20 cellular contexts compared by ENCODE assay signal in genomic region chr10:109037978-109038377, GRCh38.
"Had no signal": no experiment of that assay in that cellular context is flagged by ENCODE, and none has a peak within 500 bp of the region (broad histone marks: within the 10 kb centered on the region; RNA-seq: fewer than 3 reads in every experiment).

No MANE protein-coding gene starts in this region.

- H3K4me2 ChIP-seq: SK-N-SH had no signal

- DNase-seq: KBM-7, MV-4-11, NCI-H1048, NCI-H1105 treated with DMSO at 0.1 percent for 48 hours, NCI-H1417 treated with DMSO at 0.1 percent for 48 hours, NCI-H146, NCI-H1694 treated with DMSO at 0.1 percent for 48 hours, NCI-H1930, NCI-H2081, NCI-H2107, NCI-H226, NCI-H446, NCI-H510A, NCI-H524 treated with DMSO at 0.1 percent for 48 hours, NCI-H69, NCI-H774, Right ventricle myocardium superior, RPMI8226, SK-N-SH, SW 1271 had no signal

- H3K9me2 ChIP-seq: SK-N-SH had no signal

- H3K9ac ChIP-seq: SK-N-SH had no signal
